ENCODE assay signal across 22 cellular contexts in genomic region chr9:82882133-82882532, GRCh38.
DNase-seq lines count a peak whose midpoint lies in the region; ATAC-seq, FAIRE-seq and TF ChIP-seq lines count a peak whose summit lies in the region.
"Had no signal": no experiment of that assay in that cellular context is flagged by ENCODE, and none has a peak within 500 bp of the region (broad histone marks: within the 10 kb centered on the region; RNA-seq: fewer than 3 reads in every experiment).

No MANE protein-coding gene starts in this region.

- POLR2A ChIA-PET in MCF 10A (lab: Yijun Ruan, JAX) (no interaction called here), WTC11 (lab: Charles Lee) (no interaction called here)

- no TSS peak for BruUV-seq in MCF 10A (replicated peaks; lab: Mats Ljungman, UMichigan)

- H3K4me1 ChIP-seq in breast epithelium: no peaks in the 10 kb centered on the region
- peaks cover 8% of the 10 kb centered on the region for H3K4me1 ChIP-seq in foreskin keratinocyte
- no peaks in the 10 kb centered on the region for H3K4me1 ChIP-seq in transverse colon
- H3K4me1 ChIP-seq: BE2C, neural progenitor cell, spleen, uterus had no signal

- no peak for FAIRE-seq in urothelium cell line (lab: Jason Lieb, UNC)
- FAIRE-seq: G401.6 had no signal

- no peaks in the 10 kb centered on the region for H3K36me3 ChIP-seq in breast epithelium
- H3K36me3 ChIP-seq in transverse colon: no peaks in the 10 kb centered on the region
- H3K36me3 ChIP-seq: BE2C, neural progenitor cell, spleen, uterus had no signal

- H3K27me3 ChIP-seq in breast epithelium: no peaks in the 10 kb centered on the region
- no peaks in the 10 kb centered on the region for H3K27me3 ChIP-seq in foreskin keratinocyte
- no peaks in the 10 kb centered on the region for H3K27me3 ChIP-seq in transverse colon
- H3K27me3 ChIP-seq: BE2C, neural progenitor cell, spleen, uterus had no signal

- TF ChIP-seq EP300 in transverse colon (IDR thresholded peaks at IDR 0.05; ENCODE audit: low read depth): no peak

- H3K27me3 Mint-ChIP-seq in MCF 10A (ENCODE audit: insufficient read depth, unreplicated experiment) (no peaks in the 10 kb centered on the region), WTC11 (ENCODE audit: low read depth) (no peaks in the 10 kb centered on the region), osteocyte (ENCODE audit: unreplicated experiment) (no peaks in the 10 kb centered on the region)
- H3K27me3 Mint-ChIP-seq in stimulated activated naive CD8-positive, alpha-beta T cell treated with anti-CD3 and anti-CD28 coated beads, Interleukin-15, amount 100 ng/mL, for 72 hours: no peaks in the 10 kb centered on the region

- H3K4me3 ChIP-seq in breast epithelium: no peak overlapping the region
- H3K4me3 ChIP-seq in transverse colon: no peak overlapping the region
- H3K4me3 ChIP-seq: neural progenitor cell, spleen, uterus had no signal

- no peak overlapping the region for H3K4me3 Mint-ChIP-seq in MCF 10A (ENCODE audit: unreplicated experiment)
- peak overlapping the region; percentile 46 for H3K4me3 Mint-ChIP-seq in WTC11
- H3K4me3 Mint-ChIP-seq in osteocyte (ENCODE audit: unreplicated experiment): no peak overlapping the region
- H3K4me3 Mint-ChIP-seq in stimulated activated naive CD8-positive, alpha-beta T cell treated with anti-CD3 and anti-CD28 coated beads, Interleukin-15, amount 100 ng/mL, for 72 hours: no peak overlapping the region
- H3K4me3 Mint-ChIP-seq: activated naive CD4-positive, alpha-beta T cell treated with anti-CD3 and anti-CD28 coated beads for 36 hours; activated T-cell treated with anti-CD3 and anti-CD28 coated beads, Interleukin-2, amount 50 U/mL, for 4 hours; neural progenitor cell had no signal

- CTCF ChIA-PET in MCF 10A (lab: Yijun Ruan, JAX): no interaction called here
- CTCF ChIA-PET in WTC11 (lab: Charles Lee): interaction anchor here (1.1 kb wide), 1 partner anchor 80 kb away, joined by 3 read pairs; no protein-coding TSS in a partner anchor

- 100% methylated on average over 1 of the region's 1 CpG for WGBS in transverse colon (ENCODE audit: low coverage in 1 of 2), 2 donors

- H3K9me3 Mint-ChIP-seq in MCF 10A (ENCODE audit: unreplicated experiment): no peaks in the 10 kb centered on the region
- H3K9me3 Mint-ChIP-seq in WTC11: peaks cover 7% of the 10 kb centered on the region
- no peaks in the 10 kb centered on the region for H3K9me3 Mint-ChIP-seq in osteocyte (ENCODE audit: unreplicated experiment)
- no peaks in the 10 kb centered on the region for H3K9me3 Mint-ChIP-seq in stimulated activated naive CD8-positive, alpha-beta T cell treated with anti-CD3 and anti-CD28 coated beads, Interleukin-15, amount 100 ng/mL, for 72 hours
- H3K9me3 Mint-ChIP-seq: activated naive CD4-positive, alpha-beta T cell treated with anti-CD3 and anti-CD28 coated beads for 36 hours; neural progenitor cell had no signal

- TF ChIP-seq CTCF in MCF 10A (IDR thresholded peaks at IDR 0.05; ENCODE audit: unreplicated experiment): no peak
- TF ChIP-seq CTCF in breast epithelium (IDR thresholded peaks at IDR 0.05): no peak
- no peak for TF ChIP-seq CTCF in WTC11 (IDR thresholded peaks at IDR 0.05)
- TF ChIP-seq CTCF in foreskin keratinocyte (conservative IDR thresholded peaks at IDR 0.05): no peak
- no peak for TF ChIP-seq CTCF in transverse colon (IDR thresholded peaks at IDR 0.05)
- TF ChIP-seq CTCF in osteocyte (IDR thresholded peaks at IDR 0.05): no peak

- H3K9me3 ChIP-seq in breast epithelium: no peaks in the 10 kb centered on the region
- H3K9me3 ChIP-seq in transverse colon: no peaks in the 10 kb centered on the region
- H3K9me3 ChIP-seq: BE2C, spleen, uterus had no signal

- intact Hi-C loops in MCF 10A (cut with micrococcal nuclease): no loop called here
- intact Hi-C loops in breast epithelium (cut with DNase I; ENCODE audit: low total_unique reads): no loop called here
- intact Hi-C loops in transverse colon (cut with DNase I; ENCODE audit: low total_unique reads): no loop called here

- peaks cover 8% of the 10 kb centered on the region for H3K4me1 Mint-ChIP-seq in MCF 10A (ENCODE audit: insufficient read depth, unreplicated experiment)
- peaks cover 63% of the 10 kb centered on the region for H3K4me1 Mint-ChIP-seq in WTC11
- no peaks in the 10 kb centered on the region for H3K4me1 Mint-ChIP-seq in osteocyte (ENCODE audit: unreplicated experiment)
- no peaks in the 10 kb centered on the region for H3K4me1 Mint-ChIP-seq in stimulated activated naive CD8-positive, alpha-beta T cell treated with anti-CD3 and anti-CD28 coated beads, Interleukin-15, amount 100 ng/mL, for 72 hours
- H3K4me1 Mint-ChIP-seq: neural progenitor cell had no signal

- in situ Hi-C loops in transverse colon (cut with MboI; ENCODE audit: low pct_ligation_motif_present in 1 of 4, low pct_unique_long_range_greater_than_20kb in 1 of 4, low sequenced_read_pairs in 3 of 4): no loop called here

- DNase-seq in MCF 10A (ENCODE audit: unreplicated experiment) (peak; percentile 2), breast epithelium (ENCODE audit: low spot score in 2 of 2) (no peak), WTC11 (ENCODE audit: low spot score) (no peak), foreskin keratinocyte (peak; percentile 9 to 60), urothelium cell line (ENCODE audit: low spot score) (peak; percentile 32), transverse colon (no peak), osteocyte (ENCODE audit: extremely low spot score, unreplicated experiment) (no peak)
- DNase-seq in stimulated activated naive CD8-positive, alpha-beta T cell treated with anti-CD3 and anti-CD28 coated beads, Interleukin-15, amount 100 ng/mL, for 72 hours: no peak
- DNase-seq: 8988T; activated naive CD4-positive, alpha-beta T cell treated with anti-CD3 and anti-CD28 coated beads for 36 hours; activated T-cell treated with anti-CD3 and anti-CD28 coated beads, Interleukin-2, amount 50 U/mL, for 4 hours; aorta; BE2C; COR-L47; HCEC 1CT; NCI-H1436; NCI-H774; OCI-M1; spleen; uterus had no signal

- H3K27ac Mint-ChIP-seq in MCF 10A (ENCODE audit: low read depth, unreplicated experiment) (no peak overlapping the region), WTC11 (peak overlapping the region; percentile 93), osteocyte (ENCODE audit: unreplicated experiment) (no peak overlapping the region)
- H3K27ac Mint-ChIP-seq in stimulated activated naive CD8-positive, alpha-beta T cell treated with anti-CD3 and anti-CD28 coated beads, Interleukin-15, amount 100 ng/mL, for 72 hours: no peak overlapping the region
- H3K27ac Mint-ChIP-seq: activated naive CD4-positive, alpha-beta T cell treated with anti-CD3 and anti-CD28 coated beads for 36 hours; neural progenitor cell had no signal

- TF ChIP-seq POLR2A in breast epithelium (IDR thresholded peaks at IDR 0.05) (no peak), transverse colon (IDR thresholded peaks at IDR 0.05) (no peak)

- no peak overlapping the region for H3K27ac ChIP-seq in breast epithelium
- H3K27ac ChIP-seq in foreskin keratinocyte: no peak overlapping the region
- no peak overlapping the region for H3K27ac ChIP-seq in transverse colon
- H3K27ac ChIP-seq: neural progenitor cell, spleen, uterus had no signal

- peaks cover 6% of the 10 kb centered on the region for H3K36me3 Mint-ChIP-seq in MCF 10A (ENCODE audit: insufficient read depth, unreplicated experiment)
- peaks cover 20% of the 10 kb centered on the region for H3K36me3 Mint-ChIP-seq in WTC11
- H3K36me3 Mint-ChIP-seq in osteocyte (ENCODE audit: unreplicated experiment): no peaks in the 10 kb centered on the region
- H3K36me3 Mint-ChIP-seq: neural progenitor cell had no signal

- ATAC-seq in WTC11 (peak; percentile 48), foreskin keratinocyte (peak; percentile 86)
- no peak for ATAC-seq in stimulated activated naive CD8-positive, alpha-beta T cell treated with anti-CD3 and anti-CD28 coated beads, Interleukin-15, amount 100 ng/mL, for 72 hours
- ATAC-seq: activated T-cell treated with anti-CD3 and anti-CD28 coated beads, Interleukin-2, amount 50 U/mL, for 4 hours had no signal

TF ChIP-seq in WTC11, 78 proteins besides CTCF, POLR2A, EP300 and RAD21 (continues in another document):
- TF ChIP-seq IRF1 (CRISPR knock-in tag; IDR thresholded peaks at IDR 0.05) (no peak), FOXJ3 (CRISPR knock-in tag; IDR thresholded peaks at IDR 0.05; ENCODE audit: borderline replicate concordance) (no peak), FOXP4 (CRISPR knock-in tag; IDR thresholded peaks at IDR 0.05) (no peak), NFATC4 (CRISPR knock-in tag; IDR thresholded peaks at IDR 0.05) (no peak)

Comparison
In these comparisons a context has a peak if more than half of its experiments do, and no peak if none do; other contexts are left out.
1. DNase-seq: peak in MCF 10A (single experiment), foreskin keratinocyte (2 of 2) and urothelium cell line (single experiment); none in breast epithelium (0 of 2), WTC11 (single experiment), transverse colon (single experiment), osteocyte (single experiment) and stimulated activated naive CD8-positive, alpha-beta T cell treated with anti-CD3 and anti-CD28 coated beads, Interleukin-15, amount 100 ng/mL, for 72 hours (0 of 2).